In the genomic region with DNA sequence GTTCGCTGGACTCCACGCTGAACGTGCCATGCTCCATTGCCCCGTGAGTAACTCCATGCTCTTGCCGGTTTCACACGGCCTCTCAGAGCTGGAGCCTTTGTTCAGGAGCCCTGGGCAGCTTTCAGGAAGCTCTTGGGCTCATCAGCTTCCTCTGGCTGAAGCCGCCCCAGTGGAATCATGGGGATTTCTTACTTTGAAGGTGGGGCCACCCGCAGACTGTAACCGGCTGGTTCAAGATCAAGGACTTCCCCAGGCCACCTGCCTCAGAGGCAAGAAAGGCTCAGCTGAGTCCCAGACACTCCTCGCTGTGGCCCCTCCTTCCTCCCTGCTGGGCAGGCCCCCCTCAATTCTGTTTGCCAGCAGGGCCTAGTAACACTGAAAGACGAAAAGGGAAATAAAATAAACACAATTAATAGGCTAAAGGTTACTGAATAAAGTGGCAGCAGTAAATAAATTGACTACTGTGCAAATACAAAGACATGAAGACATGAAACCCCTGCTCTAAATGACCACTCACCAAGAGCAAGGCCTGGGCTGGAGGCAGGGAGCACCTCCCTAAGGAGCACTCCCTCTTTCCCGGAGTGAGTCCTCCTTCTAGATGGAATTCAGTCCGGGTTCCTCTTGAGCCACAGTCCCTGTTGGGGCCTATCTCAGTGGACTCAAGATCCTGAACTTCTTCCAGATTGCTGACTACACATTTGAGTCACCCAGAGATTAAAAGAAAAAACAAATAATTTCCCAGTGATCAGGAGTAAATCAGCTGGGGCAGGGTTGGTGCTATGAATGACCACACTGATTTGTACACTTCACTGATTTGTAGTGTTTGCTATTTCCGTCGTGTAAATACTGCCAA, we compare ENCODE assay signal across 8 cellular contexts. TPM values are rescaled to one million over a fixed set of nuclear protein-coding genes. Genes with fewer than 3 reads are reported as not detected.
DNase-seq lines count a peak whose midpoint lies in the region; ATAC-seq and TF ChIP-seq lines count a peak whose summit lies in the region.

No MANE protein-coding gene starts in this region.

- H3K9me3 ChIP-seq in stomach: no peaks in the 10 kb centered on the region
- H3K9me3 ChIP-seq in vagina: no peaks in the 10 kb centered on the region

- peak; percentile 86 to 91 for ATAC-seq in activated CD4-positive, CD25-positive, alpha-beta regulatory T cell treated with anti-CD3 and anti-CD28 coated beads, Interleukin-2, amount 50 U/mL, for 24 hours
- peak; percentile 88 for ATAC-seq in GM21737 (IDR thresholded peaks at IDR 0.05; ENCODE audit: unreplicated experiment)

- H3K27me3 ChIP-seq in stomach: no peaks in the 10 kb centered on the region
- no peaks in the 10 kb centered on the region for H3K27me3 ChIP-seq in vagina

- H3K4me1 ChIP-seq in stomach: peaks cover 0 to 20% (median 11%) of the 10 kb centered on the region in 4 donors
- H3K4me1 ChIP-seq in vagina: peaks cover 8% of the 10 kb centered on the region

- no peak for TF ChIP-seq POLR2A in stomach (IDR thresholded peaks at IDR 0.05)
- no peak for TF ChIP-seq POLR2A in vagina (IDR thresholded peaks at IDR 0.05)

- intact Hi-C loops in stomach (cut with DNase I; ENCODE audit: low total_unique reads): no loop called here
- intact Hi-C loops in vagina (cut with DNase I): no loop called here

- no peak for TF ChIP-seq EP300 in stomach (IDR thresholded peaks at IDR 0.05)

- in situ Hi-C loops in KBM-7 (cut with MboI; ENCODE audit: low pct_unique_long_range_greater_than_20kb, low sequenced_read_pairs): no loop called here

- TF ChIP-seq CTCF in stomach (IDR thresholded peaks at IDR 0.05) (no peak), vagina (IDR thresholded peaks at IDR 0.05) (no peak)

- WGBS in stomach, 5 donors: 22 to 39% (median 29%) methylated on average over 15 of the region's 15 CpGs

- DNase-seq in activated CD4-positive, CD25-positive, alpha-beta regulatory T cell treated with anti-CD3 and anti-CD28 coated beads, Interleukin-2, amount 50 U/mL, for 72 hours: no peak
- peak; percentile 86 for DNase-seq in KBM-7
- peak; percentile 13 to 34 for DNase-seq in activated CD4-positive, alpha-beta T cell treated with anti-CD3 and anti-CD28 coated beads, Interleukin-2, amount 50 U/mL, for 48 hours
- peak; percentile 79 for DNase-seq in hepatic stellate cell (ENCODE audit: low spot score)
- peak; percentile 74 for DNase-seq in stomach
- no peak for DNase-seq in vagina (ENCODE audit: extremely low spot score in 2 of 2)

- H3K36me3 ChIP-seq in stomach (no peaks in the 10 kb centered on the region), vagina (no peaks in the 10 kb centered on the region)

- H3K4me3 ChIP-seq in stomach (no peak overlapping the region), vagina (no peak overlapping the region)

- H3K27ac ChIP-seq in stomach (peak overlapping the region; percentile 20 to 88 (median 77)), vagina (no peak overlapping the region)

RNA-seq across cellular contexts. Expression of a gene that starts 51.0 kb away (rescaled TPM):
- total RNA-seq in stomach: not detected
- polyA plus RNA-seq in stomach: 1 to 10 TPM in 1 of 3 donors, under 1 TPM in 1, not detected in 1; 0.38 to 2.7 TPM
- total RNA-seq in vagina: not detected

RNA-seq across cellular contexts. Expression of a gene that starts 56.2 kb away (rescaled TPM):
- under 1 TPM in 1 of 5 donors, not detected in 4; 0.92 TPM for total RNA-seq in stomach
- under 1 TPM in 1 of 3 donors, not detected in 2; 0.43 TPM for polyA plus RNA-seq in stomach
- 1.2 TPM for total RNA-seq in vagina

Comparison
In these comparisons a context has a peak if more than half of its experiments do, and no peak if none do; other contexts are left out.
1. DNase-seq: peak in KBM-7 (single experiment), activated CD4-positive, alpha-beta T cell treated with anti-CD3 and anti-CD28 coated beads, Interleukin-2, amount 50 U/mL, for 48 hours (2 of 2), hepatic stellate cell (single experiment) and stomach (single experiment); none in activated CD4-positive, CD25-positive, alpha-beta regulatory T cell treated with anti-CD3 and anti-CD28 coated beads, Interleukin-2, amount 50 U/mL, for 72 hours (single experiment) and vagina (0 of 2).